ENCODE assay signal across 26 cellular contexts in the genomic region with DNA sequence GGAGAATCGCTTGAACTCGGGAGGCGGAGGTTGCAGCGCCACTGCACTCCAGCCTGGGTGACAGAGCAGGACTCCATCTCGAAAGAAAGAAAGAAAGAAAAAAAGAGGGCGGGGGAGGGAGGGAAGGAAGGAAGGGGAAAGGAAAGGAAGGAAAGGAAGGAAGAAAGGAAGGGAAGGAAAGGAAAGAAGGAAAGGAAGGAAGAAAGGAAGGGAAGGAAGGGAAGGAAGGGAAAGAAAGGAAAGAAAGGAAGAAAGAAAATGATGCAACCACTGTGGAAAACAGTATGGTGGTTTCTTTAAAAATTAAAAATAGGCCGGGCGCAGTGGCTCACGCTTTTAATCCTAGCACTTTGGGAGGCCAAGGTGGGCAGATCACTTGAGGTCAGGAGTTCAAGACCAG. TPM values are rescaled to one million over a fixed set of nuclear protein-coding genes. Genes with fewer than 3 reads are reported as not detected.
DNase-seq lines count a peak whose midpoint lies in the region; ATAC-seq and TF ChIP-seq lines count a peak whose summit lies in the region.
"Had no signal": no experiment of that assay in that cellular context is flagged by ENCODE, and none has a peak within 500 bp of the region (broad histone marks: within the 10 kb centered on the region; RNA-seq: fewer than 3 reads in every experiment).

No MANE protein-coding gene starts in this region.

- H3K27ac ChIP-seq in HEK293 (ENCODE audit: extremely low read depth, low read depth, low read length) (no peak overlapping the region), colonic mucosa (no peak overlapping the region)
- peak overlapping the region; percentile 76 for H3K27ac ChIP-seq in naive thymus-derived CD4-positive, alpha-beta T cell (ENCODE audit: low read depth, low read length)
- H3K27ac ChIP-seq: neural progenitor cell, right atrium auricular region, SK-N-MC, upper lobe of right lung had no signal

- no peak for TF ChIP-seq CTCF in HEK293 (tag by site-specific recombination; IDR thresholded peaks at IDR 0.05)
- TF ChIP-seq CTCF in colonic mucosa (IDR thresholded peaks at IDR 0.05), result no peak

- H3K27me3 Mint-ChIP-seq in activated T-cell treated with anti-CD3 and anti-CD28 coated beads, Interleukin-2, amount 50 U/mL, for 72 hours (ENCODE audit: low read depth), result no peaks in the 10 kb centered on the region
- H3K27me3 Mint-ChIP-seq in activated T-helper 1 cell treated with anti-CD3 and anti-CD28 coated beads, Interleukin-12 subunit alpha, Interleukin-12 subunit beta, Interleukin-2, Interleukin-4 antibody, amounts not matched to agents 30 ng/mL and 10 ng/mL and 1 ng/mL, durations not matched to agents 14 hours and 24 hours and 36 hours (ENCODE audit: insufficient read depth), result no peaks in the 10 kb centered on the region
- no peaks in the 10 kb centered on the region for H3K27me3 Mint-ChIP-seq in naive thymus-derived CD4-positive, alpha-beta T cell

- peaks cover 81% of the 10 kb centered on the region for H3K4me1 Mint-ChIP-seq in activated T-cell treated with anti-CD3 and anti-CD28 coated beads, Interleukin-2, amount 50 U/mL, for 72 hours (ENCODE audit: low read depth)
- peaks cover 57% of the 10 kb centered on the region for H3K4me1 Mint-ChIP-seq in activated T-helper 1 cell treated with anti-CD3 and anti-CD28 coated beads, Interleukin-12 subunit alpha, Interleukin-12 subunit beta, Interleukin-2, Interleukin-4 antibody, amounts not matched to agents 30 ng/mL and 10 ng/mL and 1 ng/mL, durations not matched to agents 14 hours and 24 hours and 36 hours (ENCODE audit: low read depth)
- H3K4me1 Mint-ChIP-seq in naive thymus-derived CD4-positive, alpha-beta T cell, result peaks cover 46 to 90% (median 76%) of the 10 kb centered on the region in 7 donors
- H3K4me1 Mint-ChIP-seq: brain, neural progenitor cell had no signal

- H3K36me3 ChIP-seq in HEK293 (ENCODE audit: control insufficient read depth in 2 of 2, insufficient read depth in 1 of 2, low read length in 2 of 2), result no peaks in the 10 kb centered on the region
- H3K36me3 ChIP-seq in naive thymus-derived CD4-positive, alpha-beta T cell (ENCODE audit: control insufficient read depth in 2 of 3, insufficient read depth in 3 of 3, low read length in 3 of 3), result no peaks in the 10 kb centered on the region
- no peaks in the 10 kb centered on the region for H3K36me3 ChIP-seq in colonic mucosa
- H3K36me3 ChIP-seq: neural progenitor cell, right atrium auricular region, upper lobe of right lung had no signal

- H3K4me1 ChIP-seq in HEK293 (ENCODE audit: control insufficient read depth, insufficient read depth, low read length) (no peaks in the 10 kb centered on the region), colonic mucosa (no peaks in the 10 kb centered on the region)
- H3K4me1 ChIP-seq in naive thymus-derived CD4-positive, alpha-beta T cell (ENCODE audit: control insufficient read depth in 2 of 2, insufficient read depth in 2 of 2, low read length in 2 of 2), result peaks cover 42 to 72% of the 10 kb centered on the region in 2 donors
- H3K4me1 ChIP-seq: neural progenitor cell, right atrium auricular region, upper lobe of right lung had no signal

- no peak overlapping the region for H3K9ac ChIP-seq in colonic mucosa (ENCODE audit: low read depth in 2 of 2, low read length in 2 of 2)
- H3K9ac ChIP-seq: neural progenitor cell had no signal

- no peaks in the 10 kb centered on the region for H3K9me3 ChIP-seq in HEK293 (ENCODE audit: control insufficient read depth, insufficient read depth, low read depth, low read length)
- peaks cover 0 to 3% (median 0%) of the 10 kb centered on the region in 3 experiments for H3K9me3 ChIP-seq in naive thymus-derived CD4-positive, alpha-beta T cell (ENCODE audit: control insufficient read depth in 2 of 3, low read length in 3 of 3)
- H3K9me3 ChIP-seq in colonic mucosa, result no peaks in the 10 kb centered on the region
- H3K9me3 ChIP-seq: right atrium auricular region, upper lobe of right lung had no signal

- H3K4me3 Mint-ChIP-seq in activated T-cell treated with anti-CD3 and anti-CD28 coated beads, Interleukin-2, amount 50 U/mL, for 72 hours, result peak overlapping the region; percentile 83 to 86
- H3K4me3 Mint-ChIP-seq in activated T-helper 1 cell treated with anti-CD3 and anti-CD28 coated beads, Interleukin-12 subunit alpha, Interleukin-12 subunit beta, Interleukin-2, Interleukin-4 antibody, amounts not matched to agents 30 ng/mL and 10 ng/mL and 1 ng/mL, durations not matched to agents 14 hours and 24 hours and 36 hours, result peak overlapping the region; percentile 59
- H3K4me3 Mint-ChIP-seq in naive thymus-derived CD4-positive, alpha-beta T cell, result peak overlapping the region in 6 of 10 donors; percentile 34 to 82 (median 74)
- H3K4me3 Mint-ChIP-seq: brain, immature natural killer cell, neural progenitor cell had no signal

- H3K9me3 Mint-ChIP-seq in activated T-cell treated with anti-CD3 and anti-CD28 coated beads, Interleukin-2, amount 50 U/mL, for 72 hours, result no peaks in the 10 kb centered on the region
- H3K9me3 Mint-ChIP-seq in activated T-helper 1 cell treated with anti-CD3 and anti-CD28 coated beads, Interleukin-12 subunit alpha, Interleukin-12 subunit beta, Interleukin-2, Interleukin-4 antibody, amounts not matched to agents 30 ng/mL and 10 ng/mL and 1 ng/mL, durations not matched to agents 14 hours and 24 hours and 36 hours, result peaks cover 8% of the 10 kb centered on the region
- peaks cover 0 to 2% (median 0%) of the 10 kb centered on the region in 11 donors for H3K9me3 Mint-ChIP-seq in naive thymus-derived CD4-positive, alpha-beta T cell

- CTCF ChIA-PET in HEK293 (lab: Yijun Ruan, JAX), result no interaction called here
- CTCF ChIA-PET in naive thymus-derived CD4-positive, alpha-beta T cell (lab: Charles Lee), result interaction anchor here (1.8 to 4.1 kb wide), 5 partner anchors 13 to 72 kb away, joined by 4 to 38 read pairs (median 13); a partner anchor contains a TSS

- no peaks in the 10 kb centered on the region for H3K27me3 ChIP-seq in naive thymus-derived CD4-positive, alpha-beta T cell (ENCODE audit: control insufficient read depth in 2 of 2, insufficient read depth in 2 of 2, low read length in 2 of 2)
- H3K27me3 ChIP-seq in colonic mucosa, result no peaks in the 10 kb centered on the region
- H3K27me3 ChIP-seq: neural progenitor cell, right atrium auricular region, upper lobe of right lung had no signal

- DNase-seq in activated T-cell treated with anti-CD3 and anti-CD28 coated beads, Interleukin-2, amount 50 U/mL, for 72 hours, result no peak
- no peak for DNase-seq in activated T-cell treated with anti-CD3 and anti-CD28 coated beads, Interleukin-2, amount 50 U/mL, for 48 hours
- DNase-seq in activated T-helper 1 cell treated with anti-CD3 and anti-CD28 coated beads, Interleukin-12 subunit alpha, Interleukin-12 subunit beta, Interleukin-2, Interleukin-4 antibody, amounts not matched to agents 30 ng/mL and 10 ng/mL and 1 ng/mL, durations not matched to agents 14 hours and 24 hours and 36 hours (ENCODE audit: low spot score), result no peak
- no peak for DNase-seq in naive thymus-derived CD4-positive, alpha-beta T cell
- DNase-seq in CD1c-positive myeloid dendritic cell (ENCODE audit: extremely low spot score) (no peak), colonic mucosa (no peak)
- no peak for DNase-seq in activated CD8-positive, alpha-beta memory T cell treated with anti-CD3 and anti-CD28 coated beads, Interleukin-2, amount 50 U/mL, for 48 hours
- DNase-seq: ACHN, C1 segment of cervical spinal cord, HCEC 1CT, hypothalamus, immature natural killer cell, left colon, NCI-H1436, NCI-H2107, NCI-H446, NCI-H82, OCI-M1, substantia nigra, upper lobe of right lung had no signal

- H3K27ac Mint-ChIP-seq in activated T-cell treated with anti-CD3 and anti-CD28 coated beads, Interleukin-2, amount 50 U/mL, for 72 hours, result peak overlapping the region; percentile 84
- H3K27ac Mint-ChIP-seq in activated T-helper 1 cell treated with anti-CD3 and anti-CD28 coated beads, Interleukin-12 subunit alpha, Interleukin-12 subunit beta, Interleukin-2, Interleukin-4 antibody, amounts not matched to agents 30 ng/mL and 10 ng/mL and 1 ng/mL, durations not matched to agents 14 hours and 24 hours and 36 hours, result peak overlapping the region; percentile 93
- H3K27ac Mint-ChIP-seq in naive thymus-derived CD4-positive, alpha-beta T cell, result peak overlapping the region; percentile 93 to 99 (median 97)
- H3K27ac Mint-ChIP-seq: brain, immature natural killer cell, neural progenitor cell had no signal

- H3K36me3 Mint-ChIP-seq in activated T-cell treated with anti-CD3 and anti-CD28 coated beads, Interleukin-2, amount 50 U/mL, for 72 hours (ENCODE audit: insufficient read depth in 2 of 2), result peaks cover 6 to 12% of the 10 kb centered on the region in 2 donors
- H3K36me3 Mint-ChIP-seq in activated T-helper 1 cell treated with anti-CD3 and anti-CD28 coated beads, Interleukin-12 subunit alpha, Interleukin-12 subunit beta, Interleukin-2, Interleukin-4 antibody, amounts not matched to agents 30 ng/mL and 10 ng/mL and 1 ng/mL, durations not matched to agents 14 hours and 24 hours and 36 hours (ENCODE audit: low read depth), result peaks cover 8% of the 10 kb centered on the region
- H3K36me3 Mint-ChIP-seq in naive thymus-derived CD4-positive, alpha-beta T cell, result peaks cover 3 to 35% (median 9%) of the 10 kb centered on the region in 5 donors
- H3K36me3 Mint-ChIP-seq: brain, neural progenitor cell had no signal

- POLR2A ChIA-PET in HEK293 (lab: Yijun Ruan, JAX), result no interaction called here
- POLR2A ChIA-PET in naive thymus-derived CD4-positive, alpha-beta T cell (lab: Charles Lee), result interaction anchor here (1.0 to 21.4 kb wide), 4 partner anchors 16 to 299 kb away, joined by 3 to 929 read pairs (median 14); a partner anchor contains a TSS

- ATAC-seq in activated T-cell treated with anti-CD3 and anti-CD28 coated beads, Interleukin-2, amount 50 U/mL, for 72 hours (replicated peaks in 1 of 2), result no peak
- no peak for ATAC-seq in naive thymus-derived CD4-positive, alpha-beta T cell
- ATAC-seq: GM12878, left colon, upper lobe of right lung had no signal

- H3K4me3 ChIP-seq in HEK293 (ENCODE audit: low read depth, low read length) (no peak overlapping the region), colonic mucosa (no peak overlapping the region)
- no peak overlapping the region for H3K4me3 ChIP-seq in naive thymus-derived CD4-positive, alpha-beta T cell (ENCODE audit: low read length)
- H3K4me3 ChIP-seq: GM12878, neural progenitor cell, right atrium auricular region, SK-N-MC, upper lobe of right lung had no signal

- intact Hi-C loops in activated T-helper 1 cell treated with anti-CD3 and anti-CD28 coated beads, Interleukin-12 subunit alpha, Interleukin-12 subunit beta, Interleukin-2, Interleukin-4 antibody, amounts not matched to agents 30 ng/mL and 10 ng/mL and 1 ng/mL, durations not matched to agents 14 hours and 24 hours and 36 hours (cut with micrococcal nuclease), result loop anchor here (10.0 kb wide), 1 partner anchor 437 kb away; no protein-coding TSS in a partner anchor
- intact Hi-C loops in naive thymus-derived CD4-positive, alpha-beta T cell (cut with micrococcal nuclease), result no loop called here
- intact Hi-C loops in colonic mucosa (cut with DNase I), result no loop called here

RNA-seq across cellular contexts. Expression of a gene that starts 15.2 kb away (rescaled TPM):
- total RNA-seq in activated T-cell treated with anti-CD3 and anti-CD28 coated beads, Interleukin-2, amount 50 U/mL, for 72 hours, result 100 to 1,000 TPM; 103 to 151 TPM
- 26.5 and 26.8 TPM in 2 replicates for total RNA-seq in activated T-helper 1 cell treated with anti-CD3 and anti-CD28 coated beads, Interleukin-12 subunit alpha, Interleukin-12 subunit beta, Interleukin-2, Interleukin-4 antibody, amounts not matched to agents 30 ng/mL and 10 ng/mL and 1 ng/mL, durations not matched to agents 14 hours and 24 hours and 36 hours
- total RNA-seq in naive thymus-derived CD4-positive, alpha-beta T cell, result 100 to 1,000 TPM in 4 of 5 experiments, 10 to 100 TPM in 1; 68.5 to 247 (median 183) TPM
- 100 to 1,000 TPM; 171 to 179 TPM for polyA plus RNA-seq in naive thymus-derived CD4-positive, alpha-beta T cell
- 10 to 100 TPM; 12.6 to 15.1 TPM for total RNA-seq in colonic mucosa
